In genomic region chr1:204516180-204516879, GRCh38 we compare ENCODE assay signal across 8 cellular contexts. TPM values are rescaled to one million over a fixed set of nuclear protein-coding genes. Genes with fewer than 3 reads are reported as not detected.
DNase-seq lines count a peak whose midpoint lies in the region; ATAC-seq and TF ChIP-seq lines count a peak whose summit lies in the region.

MDM4 (plus strand) TSS chr1:204516406; CDS start chr1:204525519, 9,113 bp downstream.

- peaks cover 12% of the 10 kb centered on the region for H3K4me1 Mint-ChIP-seq in WTC11
- H3K4me1 Mint-ChIP-seq in immature natural killer cell, result peaks cover 50 to 66% of the 10 kb centered on the region in 2 donors

- H3K9me3 Mint-ChIP-seq in WTC11 (no peaks in the 10 kb centered on the region), immature natural killer cell (no peaks in the 10 kb centered on the region)

- no peak for TF ChIP-seq CTCF in AG09309 (IDR thresholded peaks at IDR 0.05; ENCODE audit: control insufficient read depth, insufficient read depth, low read depth, low read length, missing control alignments)
- no peak for TF ChIP-seq CTCF in WTC11 (IDR thresholded peaks at IDR 0.05)

- DNase-seq in AG09309 (ENCODE audit: low read depth) (peak; percentile 79), NCI-H345 (lab: John Stamatoyannopoulos, UW) (peak; percentile 96), WTC11 (ENCODE audit: low spot score) (peak; percentile 91), caudate nucleus (lab: John Stamatoyannopoulos, UW) (peak in 59 of 61 donors; percentile 52 to 95 (median 87)), immature natural killer cell (peak; percentile 94 to 95 (median 94)), smooth muscle cell of the brain vasculature (ENCODE audit: low read depth, low spot score) (peak; percentile 90)

- peak; percentile 73 for ATAC-seq in GM19025 (IDR thresholded peaks at IDR 0.05; ENCODE audit: low read depth, unreplicated experiment)
- ATAC-seq in HG03280 (IDR thresholded peaks at IDR 0.05; ENCODE audit: unreplicated experiment), result peak; percentile 77
- ATAC-seq in WTC11, result peak; percentile 98

- POLR2A ChIA-PET in WTC11 (lab: Charles Lee), result interaction anchor here (0.6 to 2.2 kb wide), 13 partner anchors 9 to 605 kb away, joined by 3 to 38 read pairs (median 3); partner anchors contain the start of genes GOLT1A, PIK3C2B and RBBP5

- H3K4me3 Mint-ChIP-seq in WTC11 (no peak within 1 kb of the TSS), immature natural killer cell (peak within 1 kb of the TSS in 1 of 5 donors; percentile 24)

- peak within 1 kb of the TSS; percentile 97 for H3K27ac ChIP-seq in caudate nucleus (ENCODE audit: low read depth, low read length)

- CTCF ChIA-PET in WTC11 (lab: Charles Lee), result interaction anchor here (0.7 to 3.5 kb wide), 18 partner anchors 10 to 291 kb away, joined by 3 to 30 read pairs (median 6); partner anchors contain the start of gene PIK3C2B

- peaks cover under 1% of the 10 kb centered on the region; the same call in 1 of the 2 replicates for H3K27me3 Mint-ChIP-seq in WTC11 (ENCODE audit: low read depth)
- H3K27me3 Mint-ChIP-seq in immature natural killer cell (ENCODE audit: low read depth in 3 of 3), result peaks cover 1 to 6% (median 3%) of the 10 kb centered on the region in 3 donors

- peaks cover 21% of the 10 kb centered on the region for H3K36me3 Mint-ChIP-seq in WTC11
- H3K36me3 Mint-ChIP-seq in immature natural killer cell, result peaks cover 9 to 13% (median 9%) of the 10 kb centered on the region in 3 donors

- H3K4me3 ChIP-seq in AG09309 (ENCODE audit: control insufficient read depth, low read depth, low read length), result peak within 1 kb of the TSS; percentile 87

- no peak within 1 kb of the TSS for H3K27ac Mint-ChIP-seq in WTC11
- no peak within 1 kb of the TSS for H3K27ac Mint-ChIP-seq in immature natural killer cell

TF ChIP-seq in WTC11, 78 proteins besides CTCF, POLR2A, EP300 and RAD21 (continues in another document):
- TF ChIP-seq ZNF281 (CRISPR knock-in tag; IDR thresholded peaks at IDR 0.05) (peak; percentile 99), AFF4 (CRISPR knock-in tag; IDR thresholded peaks at IDR 0.05; ENCODE audit: borderline replicate concordance) (peak; percentile 69; the same call in 1 of the 2 replicates), E2F5 (CRISPR knock-in tag; IDR thresholded peaks at IDR 0.05) (peak; percentile 63; the same call in 1 of the 2 replicates), MAX (CRISPR knock-in tag; IDR thresholded peaks at IDR 0.05) (peak; percentile 95), ETV6 (CRISPR knock-in tag; IDR thresholded peaks at IDR 0.05) (peak; percentile 97), ZNF423 (CRISPR knock-in tag; IDR thresholded peaks at IDR 0.05) (peak; percentile 57; the same call in 1 of the 2 replicates), GABPB1 (CRISPR knock-in tag; IDR thresholded peaks at IDR 0.05) (peak; percentile 77), MXD4 (CRISPR knock-in tag; IDR thresholded peaks at IDR 0.05; ENCODE audit: borderline replicate concordance) (no peak), SMAD4 (CRISPR knock-in tag; IDR thresholded peaks at IDR 0.05) (0 out of 2 replicates have a peak, but pooled peaks have one; percentile 65), SP1 (CRISPR knock-in tag; conservative IDR thresholded peaks at IDR 0.05) (peak; percentile 88), PRDM15 (CRISPR knock-in tag; IDR thresholded peaks at IDR 0.05) (no peak), CREB1 (CRISPR knock-in tag; IDR thresholded peaks at IDR 0.05) (peak; percentile 85), FOXP1 (CRISPR knock-in tag; IDR thresholded peaks at IDR 0.05; ENCODE audit: borderline replicate concordance) (peak; percentile 91), ZNF219 (CRISPR knock-in tag; IDR thresholded peaks at IDR 0.05; ENCODE audit: borderline replicate concordance) (0 out of 2 replicates have a peak, but pooled peaks have one; percentile 63), CREM (CRISPR knock-in tag; IDR thresholded peaks at IDR 0.05) (peak; percentile 83; the same call in 1 of the 2 replicates)

RNA-seq across cellular contexts. Expression of gene MDM4, which starts in this region (rescaled TPM):
- total RNA-seq in WTC11 (2021), result 73.5 to 76.2 TPM (median 74.1 TPM) in 3 replicates
- polyA plus RNA-seq in immature natural killer cell, result 10 to 100 TPM in 1 of 3 donors, 1 to 10 TPM in 2; 4.6 to 22.6 (median 8.3) TPM

Comparison
In these comparisons a context has a peak if more than half of its experiments do, and no peak if none do; other contexts are left out.
1. Peak in every context shown above with its lines: DNase-seq, ATAC-seq, H3K4me3 ChIP-seq and H3K27ac ChIP-seq.